ENCODE assay signal across 8 cellular contexts in genomic region chr2:222305510-222306392, GRCh38.
DNase-seq lines count a peak whose midpoint lies in the region; ATAC-seq lines count a peak whose summit lies in the region.

No MANE protein-coding gene starts in this region.

- H3K4me1 Mint-ChIP-seq in activated naive CD8-positive, alpha-beta T cell (ENCODE audit: low read depth): peaks cover 44% of the 10 kb centered on the region
- H3K4me1 Mint-ChIP-seq in stimulated activated naive B cell treated with anti-CD40 and anti-IgM and Interleukin-4, amounts not matched to agents 10 μg/mL and 1 μg/mL and 100 μg/mL, for 72 hours: peaks cover 32 to 59% of the 10 kb centered on the region in 2 donors

- ATAC-seq in HG02852 (IDR thresholded peaks at IDR 0.05; ENCODE audit: unreplicated experiment) (peak; percentile 34), HG02623 (IDR thresholded peaks at IDR 0.05; ENCODE audit: unreplicated experiment) (no peak), HG03045 (IDR thresholded peaks at IDR 0.05; ENCODE audit: unreplicated experiment) (no peak), HG03280 (IDR thresholded peaks at IDR 0.05; ENCODE audit: unreplicated experiment) (no peak)
- no peak for ATAC-seq in stimulated activated naive B cell treated with anti-CD40 and anti-IgM and Interleukin-4, amounts not matched to agents 10 μg/mL and 1 μg/mL and 100 μg/mL, for 72 hours (replicated peaks)

- H3K27me3 Mint-ChIP-seq in activated naive CD8-positive, alpha-beta T cell: peaks cover 75% of the 10 kb centered on the region
- H3K27me3 Mint-ChIP-seq in stimulated activated naive B cell treated with anti-CD40 and anti-IgM and Interleukin-4, amounts not matched to agents 10 μg/mL and 1 μg/mL and 100 μg/mL, for 72 hours: peaks cover 88 to 99% of the 10 kb centered on the region in 2 donors

- no peaks in the 10 kb centered on the region for H3K9me3 Mint-ChIP-seq in activated naive CD8-positive, alpha-beta T cell (ENCODE audit: low read depth)
- peaks cover 7 to 11% of the 10 kb centered on the region in 2 donors for H3K9me3 Mint-ChIP-seq in stimulated activated naive B cell treated with anti-CD40 and anti-IgM and Interleukin-4, amounts not matched to agents 10 μg/mL and 1 μg/mL and 100 μg/mL, for 72 hours

- peak overlapping the region; percentile 76 for H3K4me3 Mint-ChIP-seq in activated naive CD8-positive, alpha-beta T cell
- peak overlapping the region; percentile 70 to 84 for H3K4me3 Mint-ChIP-seq in stimulated activated naive B cell treated with anti-CD40 and anti-IgM and Interleukin-4, amounts not matched to agents 10 μg/mL and 1 μg/mL and 100 μg/mL, for 72 hours

- H3K27ac Mint-ChIP-seq in activated naive CD8-positive, alpha-beta T cell: no peak overlapping the region
- H3K27ac Mint-ChIP-seq in stimulated activated naive B cell treated with anti-CD40 and anti-IgM and Interleukin-4, amounts not matched to agents 10 μg/mL and 1 μg/mL and 100 μg/mL, for 72 hours: peak overlapping the region; percentile 83

- peak; percentile 64 for DNase-seq in EL
- DNase-seq in islet precursor cell: peak; percentile 62
- DNase-seq in stimulated activated naive B cell treated with anti-CD40 and anti-IgM and Interleukin-4, amounts not matched to agents 10 μg/mL and 1 μg/mL and 100 μg/mL, for 72 hours: no peak

- no peaks in the 10 kb centered on the region for H3K36me3 Mint-ChIP-seq in activated naive CD8-positive, alpha-beta T cell
- H3K36me3 Mint-ChIP-seq in stimulated activated naive B cell treated with anti-CD40 and anti-IgM and Interleukin-4, amounts not matched to agents 10 μg/mL and 1 μg/mL and 100 μg/mL, for 72 hours: peaks cover 7 to 18% of the 10 kb centered on the region in 2 donors
